In the genomic region with DNA sequence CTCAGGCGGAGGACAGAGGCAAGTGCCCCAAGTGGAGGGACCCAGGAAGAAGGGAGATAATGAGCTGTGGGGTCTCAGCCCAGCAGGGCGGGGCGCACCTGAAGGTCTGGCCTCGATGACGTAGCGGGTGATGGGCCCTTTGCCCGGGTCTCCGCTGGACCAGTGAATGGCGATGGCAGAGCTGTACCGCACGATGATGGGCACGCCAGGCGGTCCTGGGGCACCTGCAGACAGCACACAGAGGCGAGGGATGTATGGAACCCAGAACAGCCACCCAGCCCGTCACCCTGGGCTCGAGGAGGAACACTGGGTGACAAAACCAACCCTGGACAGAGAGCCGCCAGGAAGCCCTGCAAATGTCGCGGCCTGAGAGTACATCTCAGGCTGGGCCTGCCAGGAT, we compare ENCODE assay signal across 2 cellular contexts.
TF ChIP-seq lines count a peak whose summit lies in the region.

No MANE protein-coding gene starts in this region.

TF ChIP-seq in HepG2, 621 proteins besides CTCF, POLR2A, EP300 and RAD21 (continued from another document):
- TF ChIP-seq XRCC5 (optimal IDR thresholded peaks at IDR 0.05; ENCODE audit: low read length) (no peak), ATRX (CRISPR knock-in tag; IDR thresholded peaks at IDR 0.05; ENCODE audit: borderline replicate concordance) (no peak), DPF2 (CRISPR knock-in tag; IDR thresholded peaks at IDR 0.05; ENCODE audit: borderline replicate concordance, low read depth) (no peak), NRL (CRISPR knock-in tag; IDR thresholded peaks at IDR 0.05; ENCODE audit: borderline replicate concordance) (0 out of 2 replicates have a peak, but pooled peaks have one; percentile 24), ZNF256 (CRISPR knock-in tag; conservative IDR thresholded peaks at IDR 0.05) (no peak), ZNF282 (IDR thresholded peaks at IDR 0.05; ENCODE audit: partially characterized antibody) (no peak)
- TF ChIP-seq, protein P1, sequence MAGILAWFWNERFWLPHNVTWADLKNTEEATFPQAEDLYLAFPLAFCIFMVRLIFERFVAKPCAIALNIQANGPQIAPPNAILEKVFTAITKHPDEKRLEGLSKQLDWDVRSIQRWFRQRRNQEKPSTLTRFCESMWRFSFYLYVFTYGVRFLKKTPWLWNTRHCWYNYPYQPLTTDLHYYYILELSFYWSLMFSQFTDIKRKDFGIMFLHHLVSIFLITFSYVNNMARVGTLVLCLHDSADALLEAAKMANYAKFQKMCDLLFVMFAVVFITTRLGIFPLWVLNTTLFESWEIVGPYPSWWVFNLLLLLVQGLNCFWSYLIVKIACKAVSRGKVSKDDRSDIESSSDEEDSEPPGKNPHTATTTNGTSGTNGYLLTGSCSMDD (CRISPR knock-in tag; IDR thresholded peaks at IDR 0.05), result no peak

TF ChIP-seq in SK-N-SH treated with all-trans-retinoic acid at 6 μM for 48 hours, 23 proteins besides CTCF, POLR2A, EP300 and RAD21:
- TF ChIP-seq, protein P2, sequence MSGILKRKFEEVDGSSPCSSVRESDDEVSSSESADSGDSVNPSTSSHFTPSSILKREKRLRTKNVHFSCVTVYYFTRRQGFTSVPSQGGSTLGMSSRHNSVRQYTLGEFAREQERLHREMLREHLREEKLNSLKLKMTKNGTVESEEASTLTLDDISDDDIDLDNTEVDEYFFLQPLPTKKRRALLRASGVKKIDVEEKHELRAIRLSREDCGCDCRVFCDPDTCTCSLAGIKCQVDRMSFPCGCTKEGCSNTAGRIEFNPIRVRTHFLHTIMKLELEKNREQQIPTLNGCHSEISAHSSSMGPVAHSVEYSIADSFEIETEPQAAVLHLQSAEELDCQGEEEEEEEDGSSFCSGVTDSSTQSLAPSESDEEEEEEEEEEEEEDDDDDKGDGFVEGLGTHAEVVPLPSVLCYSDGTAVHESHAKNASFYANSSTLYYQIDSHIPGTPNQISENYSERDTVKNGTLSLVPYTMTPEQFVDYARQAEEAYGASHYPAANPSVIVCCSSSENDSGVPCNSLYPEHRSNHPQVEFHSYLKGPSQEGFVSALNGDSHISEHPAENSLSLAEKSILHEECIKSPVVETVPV (CRISPR knock-in tag; IDR thresholded peaks at IDR 0.05), result no peak
- TF ChIP-seq CSDC2 (CRISPR knock-in tag; IDR thresholded peaks at IDR 0.05), result no peak
- no peak for TF ChIP-seq BACH2 (CRISPR knock-in tag; IDR thresholded peaks at IDR 0.05; ENCODE audit: borderline replicate concordance)
- TF ChIP-seq OSR1 (CRISPR knock-in tag; IDR thresholded peaks at IDR 0.05), result no peak
- no peak for TF ChIP-seq ZC3H10 (CRISPR knock-in tag; IDR thresholded peaks at IDR 0.05)
- no peak for TF ChIP-seq TCF4 (CRISPR knock-in tag; IDR thresholded peaks at IDR 0.05; ENCODE audit: borderline replicate concordance)
- no peak for TF ChIP-seq ZNF8 (CRISPR knock-in tag; IDR thresholded peaks at IDR 0.05)
- TF ChIP-seq TOX (CRISPR knock-in tag; IDR thresholded peaks at IDR 0.05; ENCODE audit: borderline replicate concordance), result no peak
- TF ChIP-seq ZNF565 (CRISPR knock-in tag; conservative IDR thresholded peaks at IDR 0.05; ENCODE audit: low read depth), result no peak
